Comparison of ENCODE assay signal across 15 cellular contexts in genomic region chr20:50733644-50734349, GRCh38. TPM values are rescaled to one million over a fixed set of nuclear protein-coding genes. Genes with fewer than 3 reads are reported as not detected.
A peak's percentile ranks its signal among the peaks of the same experiment; 100 is the strongest.
DNase-seq lines count a peak whose midpoint lies in the region; ATAC-seq and TF ChIP-seq lines count a peak whose summit lies in the region.
"Had no signal": no experiment of that assay in that cellular context is flagged by ENCODE, and none has a peak within 500 bp of the region (broad histone marks: within the 10 kb centered on the region; RNA-seq: fewer than 3 reads in every experiment).

No MANE protein-coding gene starts in this region.

- H3K27me3 ChIP-seq in GM23338 (ENCODE audit: insufficient read depth) (no peaks in the 10 kb centered on the region), NT2/D1 (ENCODE audit: insufficient read depth, insufficient read length) (no peaks in the 10 kb centered on the region), ectodermal cell (ENCODE audit: control insufficient read depth, insufficient read depth, low read length, poor library complexity, severe bottlenecking) (no peaks in the 10 kb centered on the region), neural progenitor cell (no peaks in the 10 kb centered on the region), psoas muscle (ENCODE audit: insufficient read depth in 3 of 3, low read length in 2 of 3) (no peaks in the 10 kb centered on the region)
- H3K27me3 ChIP-seq: testis had no signal

- 89% methylated on average over 1 of the region's 1 CpG; no CpG with 5 or more reads in 1 of the 2 experiments for WGBS in ectodermal cell, 2 experiments
- 52 to 83% (median 80%) methylated on average over 1 of the region's 1 CpG for WGBS in psoas muscle, 3 donors

- H3K27me3 Mint-ChIP-seq in GM23338 (ENCODE audit: insufficient read depth, low read depth, poor library complexity) (peaks cover 15% of the 10 kb centered on the region), neural progenitor cell (ENCODE audit: insufficient read depth, low read depth) (no peaks in the 10 kb centered on the region)
- H3K27me3 Mint-ChIP-seq in stimulated activated naive B cell treated with anti-CD40 and anti-IgM and Interleukin-4, amounts not matched to agents 10 μg/mL and 1 μg/mL and 100 μg/mL, for 72 hours, result no peaks in the 10 kb centered on the region
- H3K27me3 Mint-ChIP-seq: natural killer cell treated with Interleukin-12 subunit alpha and Interleukin-12 subunit beta and Interleukin-15 and Interleukin-18, amount 100 ng/mL, for 72 hours had no signal

- H3K79me2 ChIP-seq in GM23338 (replicated peaks; ENCODE audit: insufficient read depth) (peaks cover 72% of the 10 kb centered on the region), neural progenitor cell (ENCODE audit: low read depth) (peaks cover 74% of the 10 kb centered on the region)

- H3K27ac ChIP-seq in GM23338 (ENCODE audit: low read depth) (no peak overlapping the region), ectodermal cell (ENCODE audit: insufficient read depth, low read depth, low read length, poor library complexity, severe bottlenecking) (no peak overlapping the region), neural progenitor cell (no peak overlapping the region), psoas muscle (no peak overlapping the region)

- no peak overlapping the region for H2AFZ ChIP-seq in GM23338
- no peak overlapping the region for H2AFZ ChIP-seq in neural progenitor cell (replicated peaks)

- H3F3A ChIP-seq in GM23338 (replicated peaks; ENCODE audit: low read depth), result peaks cover 8% of the 10 kb centered on the region; the same call in 1 of the 2 replicates
- peaks cover 57% of the 10 kb centered on the region for H3F3A ChIP-seq in neural progenitor cell (ENCODE audit: low read depth)

- H3K36me3 Mint-ChIP-seq in GM23338 (ENCODE audit: low read depth) (peaks cover 17% of the 10 kb centered on the region), neural progenitor cell (no peaks in the 10 kb centered on the region)
- H3K36me3 Mint-ChIP-seq in stimulated activated naive B cell treated with anti-CD40 and anti-IgM and Interleukin-4, amounts not matched to agents 10 μg/mL and 1 μg/mL and 100 μg/mL, for 72 hours, result peaks cover 1 to 9% of the 10 kb centered on the region in 2 donors
- H3K36me3 Mint-ChIP-seq: natural killer cell treated with Interleukin-12 subunit alpha and Interleukin-12 subunit beta and Interleukin-15 and Interleukin-18, amount 100 ng/mL, for 72 hours had no signal

- H3K36me3 ChIP-seq in GM23338 (ENCODE audit: insufficient read depth) (peaks cover under 1% of the 10 kb centered on the region; the same call in 1 of the 2 replicates), NT2/D1 (ENCODE audit: insufficient read depth, insufficient read length, low read length) (peaks cover 32% of the 10 kb centered on the region), ectodermal cell (ENCODE audit: control insufficient read depth, insufficient read depth, low read length) (no peaks in the 10 kb centered on the region), neural progenitor cell (peaks cover 9% of the 10 kb centered on the region), psoas muscle (ENCODE audit: insufficient read depth in 1 of 2, low read depth in 1 of 2) (no peaks in the 10 kb centered on the region)

- DNase-seq in GM23338 (ENCODE audit: low spot score) (no peak), NT2/D1 (ENCODE audit: low read depth, low spot score) (no peak), neural progenitor cell (ENCODE audit: low spot score) (no peak), SW 1271 (lab: John Stamatoyannopoulos, UW) (no peak), psoas muscle (no peak)
- DNase-seq in stimulated activated naive B cell treated with anti-CD40 and anti-IgM and Interleukin-4, amounts not matched to agents 10 μg/mL and 1 μg/mL and 100 μg/mL, for 72 hours, result no peak
- DNase-seq: dermis blood vessel endothelial cell, NCI-H1105 treated with DMSO at 0.1 percent for 48 hours, NCI-H510A treated with DMSO at 0.1 percent for 48 hours, small intestine, T1000 had no signal

- no peaks in the 10 kb centered on the region for H3K9me3 ChIP-seq in NT2/D1 (ENCODE audit: insufficient read depth, low read length)
- no peaks in the 10 kb centered on the region for H3K9me3 ChIP-seq in ectodermal cell (ENCODE audit: control insufficient read depth, low read length)
- H3K9me3 ChIP-seq in neural progenitor cell (ENCODE audit: low read depth), result no peaks in the 10 kb centered on the region
- H3K9me3 ChIP-seq in psoas muscle, result no peaks in the 10 kb centered on the region
- H3K9me3 ChIP-seq: testis had no signal

- peak overlapping the region; percentile 84 for H3K4me2 ChIP-seq in GM23338
- H3K4me2 ChIP-seq in neural progenitor cell, result peak overlapping the region; percentile 95

- intact Hi-C loops in psoas muscle (cut with DNase I), result no loop called here

- peak overlapping the region; percentile 85 for H3K4me3 Mint-ChIP-seq in GM23338
- H3K4me3 Mint-ChIP-seq in neural progenitor cell, result peak overlapping the region; percentile 91
- H3K4me3 Mint-ChIP-seq in stimulated activated naive B cell treated with anti-CD40 and anti-IgM and Interleukin-4, amounts not matched to agents 10 μg/mL and 1 μg/mL and 100 μg/mL, for 72 hours, result no peak overlapping the region
- H3K4me3 Mint-ChIP-seq: natural killer cell treated with Interleukin-12 subunit alpha and Interleukin-12 subunit beta and Interleukin-15 and Interleukin-18, amount 100 ng/mL, for 72 hours had no signal

- H4K20me1 ChIP-seq in GM23338 (replicated peaks; ENCODE audit: insufficient read depth) (peaks cover 10% of the 10 kb centered on the region), neural progenitor cell (ENCODE audit: low read depth) (peaks cover 69% of the 10 kb centered on the region)

- H3K9ac ChIP-seq in NT2/D1 (ENCODE audit: insufficient read length, low read depth) (peak overlapping the region; percentile 71), neural progenitor cell (no peak overlapping the region)

- H3K9me2 ChIP-seq in GM23338 (ENCODE audit: insufficient read depth), result no peaks in the 10 kb centered on the region

- H3K27ac Mint-ChIP-seq in GM23338, result no peak overlapping the region; the same call in 1 of the 2 replicates
- no peak overlapping the region for H3K27ac Mint-ChIP-seq in neural progenitor cell
- H3K27ac Mint-ChIP-seq in stimulated activated naive B cell treated with anti-CD40 and anti-IgM and Interleukin-4, amounts not matched to agents 10 μg/mL and 1 μg/mL and 100 μg/mL, for 72 hours, result no peak overlapping the region
- H3K27ac Mint-ChIP-seq: natural killer cell treated with Interleukin-12 subunit alpha and Interleukin-12 subunit beta and Interleukin-15 and Interleukin-18, amount 100 ng/mL, for 72 hours had no signal

- no peak for ATAC-seq in GM23338
- ATAC-seq in HG02884 (IDR thresholded peaks at IDR 0.05; ENCODE audit: unreplicated experiment), result no peak
- no peak for ATAC-seq in psoas muscle
- no peak for ATAC-seq in stimulated activated naive B cell treated with anti-CD40 and anti-IgM and Interleukin-4, amounts not matched to agents 10 μg/mL and 1 μg/mL and 100 μg/mL, for 72 hours (replicated peaks)
- ATAC-seq: natural killer cell treated with Interleukin-12 subunit alpha and Interleukin-12 subunit beta and Interleukin-15 and Interleukin-18, amount 100 ng/mL, for 72 hours had no signal

- peaks cover 30% of the 10 kb centered on the region for H3K4me1 ChIP-seq in GM23338 (ENCODE audit: insufficient read depth)
- peaks cover 16% of the 10 kb centered on the region for H3K4me1 ChIP-seq in NT2/D1 (ENCODE audit: insufficient read depth, insufficient read length)
- peaks cover 18% of the 10 kb centered on the region for H3K4me1 ChIP-seq in ectodermal cell (ENCODE audit: control insufficient read depth, insufficient read depth, low read length)
- H3K4me1 ChIP-seq in neural progenitor cell, result peaks cover 45% of the 10 kb centered on the region
- peaks cover 9% of the 10 kb centered on the region for H3K4me1 ChIP-seq in psoas muscle
- H3K4me1 ChIP-seq: testis had no signal

- H3K4me3 ChIP-seq in GM23338 (no peak overlapping the region; the same call in 1 of the 2 replicates), NT2/D1 (ENCODE audit: insufficient read length, low read depth) (peak overlapping the region; percentile 12), ectodermal cell (ENCODE audit: insufficient read depth, low read depth, low read length) (peak overlapping the region; percentile 67), neural progenitor cell (peak overlapping the region; percentile 96), psoas muscle (no peak overlapping the region)

- H3K9me3 Mint-ChIP-seq in GM23338 (no peaks in the 10 kb centered on the region), neural progenitor cell (no peaks in the 10 kb centered on the region)
- no peaks in the 10 kb centered on the region for H3K9me3 Mint-ChIP-seq in stimulated activated naive B cell treated with anti-CD40 and anti-IgM and Interleukin-4, amounts not matched to agents 10 μg/mL and 1 μg/mL and 100 μg/mL, for 72 hours
- H3K9me3 Mint-ChIP-seq: natural killer cell treated with Interleukin-12 subunit alpha and Interleukin-12 subunit beta and Interleukin-15 and Interleukin-18, amount 100 ng/mL, for 72 hours had no signal

- TF ChIP-seq CTCF in GM23338 (conservative IDR thresholded peaks at IDR 0.05; ENCODE audit: low read depth in 2 of 2), result no peak
- TF ChIP-seq CTCF in neural progenitor cell (IDR thresholded peaks at IDR 0.05), result no peak
- TF ChIP-seq CTCF in psoas muscle (IDR thresholded peaks at IDR 0.05), result no peak

- peaks cover 35% of the 10 kb centered on the region for H3K4me1 Mint-ChIP-seq in GM23338
- peaks cover 35% of the 10 kb centered on the region for H3K4me1 Mint-ChIP-seq in neural progenitor cell
- H3K4me1 Mint-ChIP-seq in stimulated activated naive B cell treated with anti-CD40 and anti-IgM and Interleukin-4, amounts not matched to agents 10 μg/mL and 1 μg/mL and 100 μg/mL, for 72 hours, result peaks cover 14 to 24% of the 10 kb centered on the region in 2 donors

TF ChIP-seq in GM23338, 12 proteins besides CTCF, POLR2A, EP300 and RAD21 (continues in another document):
- no peak for TF ChIP-seq POLR2AphosphoS5 (IDR thresholded peaks at IDR 0.05; ENCODE audit: low read depth)

RNA-seq across cellular contexts. Expression of gene PARD6B, which starts 2.4 kb away (rescaled TPM):
- 29.2 and 39.7 TPM in 2 replicates for total RNA-seq in GM23338 (2014; rRNA removed; shearing (Covaris generic))
- polyA plus RNA-seq in GM23338 (2016; fragmentation: Nextera tagmentation; extraction: Ambion mirVana) (20.0 and 23.5 TPM in 2 replicates), psoas muscle (under 1 TPM; 0.27 to 0.97 (median 0.44) TPM)
- polyA plus RNA-seq in ectodermal cell (2013, experiment 1 of 4), result 19.1 TPM
- 22.5 TPM for polyA plus RNA-seq in ectodermal cell (2013, experiment 2 of 4)
- 9.5 TPM for polyA plus RNA-seq in ectodermal cell (2013, experiment 3 of 4)
- 10.8 TPM for polyA plus RNA-seq in ectodermal cell (2013, experiment 4 of 4)
- total RNA-seq in neural progenitor cell (ENCODE audit: low replicate concordance) (31.0 and 45.7 TPM in 2 replicates), psoas muscle (1 to 10 TPM in 3 of 4 donors, under 1 TPM in 1; 0.64 to 5.0 (median 1.8) TPM)

RNA-seq across cellular contexts. Expression of gene RIPOR3, which starts 42.5 kb away (rescaled TPM):
- total RNA-seq in GM23338 (2014; rRNA removed; shearing (Covaris generic)), result 6.0 and 6.3 TPM in 2 replicates
- polyA plus RNA-seq in GM23338 (2016; fragmentation: Nextera tagmentation; extraction: Ambion mirVana) (3.9 and 4.9 TPM in 2 replicates), psoas muscle (1 to 10 TPM; 5.4 to 5.7 (median 5.6) TPM)
- 2.6 TPM for polyA plus RNA-seq in ectodermal cell (2013, experiment 1 of 4)
- polyA plus RNA-seq in ectodermal cell (2013, experiment 2 of 4), result 1.9 TPM
- polyA plus RNA-seq in ectodermal cell (2013, experiment 3 of 4), result 1.5 TPM
- polyA plus RNA-seq in ectodermal cell (2013, experiment 4 of 4), result 2.1 TPM
- total RNA-seq in neural progenitor cell (ENCODE audit: low replicate concordance) (1.2 and 3.7 TPM in 2 replicates), psoas muscle (1 to 10 TPM; 3.1 to 5.2 (median 4.5) TPM)
- total RNA-seq: natural killer cell treated with Interleukin-12 subunit alpha and Interleukin-12 subunit beta and Interleukin-15 and Interleukin-18, amount 100 ng/mL, for 72 hours had no signal

Comparison
In these comparisons a context has a peak if more than half of its experiments do, and no peak if none do; other contexts are left out.
1. H3K4me3 ChIP-seq: peak in NT2/D1 (single experiment), ectodermal cell (single experiment) and neural progenitor cell (single experiment); none in GM23338 (single experiment) and psoas muscle (single experiment).
2. H3K4me3 Mint-ChIP-seq: peak in GM23338 (single experiment) and neural progenitor cell (single experiment); none in stimulated activated naive B cell treated with anti-CD40 and anti-IgM and Interleukin-4, amounts not matched to agents 10 μg/mL and 1 μg/mL and 100 μg/mL, for 72 hours (0 of 2).